In genomic region chr1:212856755-212857154, GRCh38 we compare ENCODE assay signal across 8 cellular contexts. TPM values are rescaled to one million over a fixed set of nuclear protein-coding genes. Genes with fewer than 3 reads are reported as not detected.
DNase-seq lines count a peak whose midpoint lies in the region; ATAC-seq, FAIRE-seq and TF ChIP-seq lines count a peak whose summit lies in the region.

No MANE protein-coding gene starts in this region.

- peaks cover 32% of the 10 kb centered on the region for H3K4me1 ChIP-seq in Karpas-422 (ENCODE audit: low read length)
- peaks cover 2 to 19% (median 6%) of the 10 kb centered on the region in 4 experiments for H3K4me1 ChIP-seq in H1 (replicated peaks in 1 of 4; ENCODE audit: control insufficient read depth in 3 of 4, insufficient read depth in 4 of 4, low read length in 3 of 4)
- peaks cover 24% of the 10 kb centered on the region for H3K4me1 ChIP-seq in osteoblast (ENCODE audit: insufficient read depth, low read length)

- H3K4ac ChIP-seq in H1 (replicated peaks; ENCODE audit: insufficient read length, low read depth, low read length): no peak overlapping the region

- no peak for DNase-seq in GM06990 (ENCODE audit: extremely low read depth, insufficient read length)
- DNase-seq in Karpas-422: no peak
- DNase-seq in H1 (ENCODE audit: low read depth in 1 of 2, low spot score in 2 of 2): peak in 1 of 2 experiments; percentile 44
- no peak for DNase-seq in osteoblast (ENCODE audit: insufficient read length, low spot score, missing footprints)
- no peak for DNase-seq in posterior cingulate gyrus
- no peak for DNase-seq in HT-29 (ENCODE audit: low spot score)
- DNase-seq in D721Med (ENCODE audit: insufficient read length, low spot score): no peak

- H4K8ac ChIP-seq in H1 (ENCODE audit: extremely low read depth, insufficient read depth, low read length): no peak overlapping the region; the same call in 1 of the 2 replicates

- no peak overlapping the region for H4K5ac ChIP-seq in H1 (ENCODE audit: insufficient read length, low read depth, low read length)

- no peak overlapping the region for H4K91ac ChIP-seq in H1 (replicated peaks; ENCODE audit: insufficient read length, low read length)

- FAIRE-seq in H1 (lab: Jason Lieb, UNC): no peak
- no peak for FAIRE-seq in D721Med (lab: Jason Lieb, UNC)

- H2BK15ac ChIP-seq in H1 (ENCODE audit: low read length): no peak overlapping the region

- no peak for TF ChIP-seq RAD21 in H1 (IDR thresholded peaks at IDR 0.05 in 1 of 2, conservative IDR thresholded peaks at IDR 0.05 in 1 of 2; ENCODE audit: low read depth in 2 of 2, low read length in 2 of 2)

- H2AK5ac ChIP-seq in H1 (ENCODE audit: low read depth, low read length): no peak overlapping the region

- no peak overlapping the region for H3K18ac ChIP-seq in H1 (ENCODE audit: extremely low read depth, low read length)

- no peak for TF ChIP-seq CTCF in GM06990 (IDR thresholded peaks at IDR 0.05; ENCODE audit: insufficient read depth, low read length, poor library complexity, severe bottlenecking)
- no peak for TF ChIP-seq CTCF in H1 (IDR thresholded peaks at IDR 0.05; ENCODE audit: control extremely low read depth in 1 of 3, insufficient read depth in 1 of 3, low read depth in 1 of 3, low read length in 3 of 3)
- TF ChIP-seq CTCF in osteoblast (IDR thresholded peaks at IDR 0.05; ENCODE audit: extremely low read depth, low read depth, low read length): no peak
- no peak for TF ChIP-seq CTCF in D721Med (IDR thresholded peaks at IDR 0.05; ENCODE audit: insufficient read depth, missing control alignments)

- WGBS in H1 (ENCODE audit: extremely low coverage in 1 of 2, insufficient coverage in 1 of 2, insufficient read length in 1 of 2, insufficient replicate concordance in 2 of 2, low coverage in 1 of 2, low lambda C conversion rate in 2 of 2, missing lambda C conversion rate in 1 of 2), 2 experiments: 83% methylated on average over 16 of the region's 16 CpGs; no CpG with 5 or more reads in 1 of the 2 experiments

- no peak overlapping the region for H2BK5ac ChIP-seq in H1 (ENCODE audit: low read depth, low read length)

- H3K4me3 ChIP-seq in GM06990 (replicated peaks; ENCODE audit: low read depth, low read length) (peak overlapping the region; percentile 90), Karpas-422 (ENCODE audit: low read length) (peak overlapping the region; percentile 82), H1 (ENCODE audit: extremely low read depth in 1 of 4, insufficient read depth in 2 of 4, low read depth in 3 of 4, low read length in 4 of 4) (peak overlapping the region; percentile 74 to 96 (median 86); a peak in 7 of 8 replicates), osteoblast (ENCODE audit: insufficient read depth, low read length) (no peak overlapping the region)

- no peak overlapping the region for H3K56ac ChIP-seq in H1 (replicated peaks; ENCODE audit: insufficient read length, low read depth, low read length)

- TF ChIP-seq POLR2A in H1 (IDR thresholded peaks at IDR 0.05; ENCODE audit: control extremely low read depth in 1 of 2, low read depth in 2 of 2, low read length in 2 of 2): no peak

- H3K27ac ChIP-seq in Karpas-422 (ENCODE audit: low read length): no peak overlapping the region
- no peak overlapping the region for H3K27ac ChIP-seq in H1 (ENCODE audit: low read depth, low read length)
- no peak overlapping the region for H3K27ac ChIP-seq in osteoblast (ENCODE audit: low read depth, low read length)

- CTCF ChIA-PET in H1 (lab: Charles Lee; ENCODE audit: partially characterized antibody): no interaction called here

- no peaks in the 10 kb centered on the region for H3K9me3 ChIP-seq in Karpas-422 (ENCODE audit: low read length)
- H3K9me3 ChIP-seq in H1 (ENCODE audit: insufficient read depth in 2 of 2, low read depth in 1 of 2, low read length in 1 of 2): no peaks in the 10 kb centered on the region
- H3K9me3 ChIP-seq in osteoblast (ENCODE audit: low read depth, low read length): no peaks in the 10 kb centered on the region

- intact Hi-C loops in posterior cingulate gyrus (cut with DNase I): loop anchor here (5.0 kb wide), 2 partner anchors 64 to 96 kb away; partner anchors contain the start of genes NSL1, TATDN3 and VASH2

- H3K79me1 ChIP-seq in H1 (ENCODE audit: low read depth, low read length): peaks cover 9% of the 10 kb centered on the region; the same call in 1 of the 2 replicates

- no peak overlapping the region for H3K23ac ChIP-seq in H1 (ENCODE audit: insufficient read length)

- no peak overlapping the region for H2AFZ ChIP-seq in Karpas-422 (ENCODE audit: low read length)
- no peak overlapping the region for H2AFZ ChIP-seq in H1 (ENCODE audit: low read length)
- no peak overlapping the region for H2AFZ ChIP-seq in osteoblast (ENCODE audit: low read length)

- TF ChIP-seq EP300 in H1 (IDR thresholded peaks at IDR 0.05; ENCODE audit: borderline replicate concordance in 1 of 2, low read depth in 2 of 2, low read length in 2 of 2): no peak

- H2BK20ac ChIP-seq in H1 (ENCODE audit: low read length): no peak overlapping the region

- H4K20me1 ChIP-seq in Karpas-422 (ENCODE audit: insufficient read depth, low read depth, low read length): no peaks in the 10 kb centered on the region
- peaks cover 4 to 17% of the 10 kb centered on the region in 2 experiments for H4K20me1 ChIP-seq in H1 (replicated peaks in 1 of 2; ENCODE audit: control insufficient read depth in 1 of 2, insufficient read depth in 2 of 2, low read length in 2 of 2)
- peaks cover 12% of the 10 kb centered on the region for H4K20me1 ChIP-seq in osteoblast (ENCODE audit: insufficient read depth, low read length)

- no peak overlapping the region for H3K14ac ChIP-seq in H1 (ENCODE audit: insufficient read length)

- H3K36me3 ChIP-seq in GM06990 (ENCODE audit: control insufficient read depth, insufficient read depth, low read length): peaks cover 2% of the 10 kb centered on the region; the same call in 1 of the 2 replicates
- H3K36me3 ChIP-seq in Karpas-422 (ENCODE audit: insufficient read depth, low read length): peaks cover 11% of the 10 kb centered on the region; the same call in 1 of the 2 replicates
- peaks cover 0 to 20% (median 4%) of the 10 kb centered on the region in 4 experiments; a peak in 4 of 8 replicates for H3K36me3 ChIP-seq in H1 (ENCODE audit: control insufficient read depth in 2 of 4, insufficient read depth in 4 of 4, low read length in 3 of 4)
- H3K36me3 ChIP-seq in osteoblast (ENCODE audit: insufficient read depth, low read length): no peaks in the 10 kb centered on the region

- no peak overlapping the region; the same call in 1 of the 2 replicates for H2BK12ac ChIP-seq in H1 (ENCODE audit: low read depth, low read length)

- H3K27me3 ChIP-seq in GM06990 (replicated peaks; ENCODE audit: control insufficient read depth, insufficient read depth, low read length) (no peaks in the 10 kb centered on the region), Karpas-422 (ENCODE audit: low read length) (no peaks in the 10 kb centered on the region), H1 (replicated peaks in 1 of 4; ENCODE audit: control insufficient read depth in 3 of 4, extremely low read depth in 1 of 4, insufficient read depth in 3 of 4, low read length in 3 of 4) (no peaks in the 10 kb centered on the region), osteoblast (ENCODE audit: insufficient read depth, low read length) (no peaks in the 10 kb centered on the region)

- H3K4me2 ChIP-seq in Karpas-422 (ENCODE audit: low read depth, low read length, poor library complexity, severe bottlenecking): peak overlapping the region; percentile 92
- H3K4me2 ChIP-seq in H1 (ENCODE audit: insufficient read depth in 1 of 2, low read depth in 2 of 2, low read length in 2 of 2): peak overlapping the region; percentile 71 to 85
- H3K4me2 ChIP-seq in osteoblast (ENCODE audit: insufficient read depth, low read length): peak overlapping the region; percentile 95

- no peak overlapping the region for H2BK120ac ChIP-seq in H1 (replicated peaks; ENCODE audit: low read depth, low read length)

- H3K9me2 ChIP-seq in Karpas-422 (replicated peaks; ENCODE audit: insufficient read depth, low read length): no peaks in the 10 kb centered on the region

- H3K79me2 ChIP-seq in Karpas-422 (ENCODE audit: low read length) (peaks cover 47% of the 10 kb centered on the region), H1 (ENCODE audit: control insufficient read depth in 1 of 2, insufficient read depth in 2 of 2, low read length in 2 of 2) (peaks cover 33 to 48% of the 10 kb centered on the region in 2 experiments), osteoblast (ENCODE audit: insufficient read depth, low read length) (peaks cover 32% of the 10 kb centered on the region)

- ATAC-seq in HG03442 (IDR thresholded peaks at IDR 0.05; ENCODE audit: unreplicated experiment): no peak

- peaks cover 7% of the 10 kb centered on the region for H3K23me2 ChIP-seq in H1 (ENCODE audit: low read depth, low read length)

- POLR2A ChIA-PET in H1 (lab: Charles Lee; ENCODE audit: partially characterized antibody): interaction anchor here (1.1 to 4.2 kb wide), 7 partner anchors 15 to 110 kb away, joined by 3 to 27 read pairs (median 9); partner anchors contain the start of genes NSL1 and TATDN3

- H3K9ac ChIP-seq in Karpas-422 (ENCODE audit: low read length): peak overlapping the region; percentile 85
- H3K9ac ChIP-seq in H1 (replicated peaks in 1 of 4; ENCODE audit: extremely low read depth in 1 of 4, low read depth in 3 of 4, low read length in 3 of 4): peak overlapping the region in 3 of 4 experiments; percentile 13 to 39 (median 34); a peak in 4 of 7 replicates

RNA-seq across cellular contexts. Expression of gene FLVCR1, which starts 1.3 kb away (rescaled TPM):
- 13.0 and 32.8 TPM in 2 replicates for total RNA-seq in Karpas-422 (2014; rRNA removed; shearing (Covaris generic); ENCODE audit: low replicate concordance)
- 66.2 and 75.7 TPM in 2 replicates for total RNA-seq in H1 (2021; fragmentation: NEBNext Ultra II Directional; extraction: Animal tissue kit (Norgen Biotek cat#: 25700))
- 31.8 and 36.4 TPM in 2 replicates for polyA plus RNA-seq in H1 (2011; rRNA removed)
- polyA plus RNA-seq in H1 (2011; cell fraction: cytosol; rRNA removed): 28.4 TPM
- polyA plus RNA-seq in H1 (2011; cell fraction: nucleus; rRNA removed): 33.8 TPM
- 44.4 to 73.6 TPM (median 45.8 TPM) in 4 replicates for polyA plus RNA-seq in H1 (2012, experiment 1 of 2)
- 15.7 TPM for polyA plus RNA-seq in H1 (2012, experiment 2 of 2)
- 36.4 TPM for polyA plus RNA-seq in H1 (2013, experiment 1 of 2)
- 36.1 TPM for polyA plus RNA-seq in H1 (2013, experiment 2 of 2)
- 63.8 and 87.6 TPM in 2 replicates for polyA minus RNA-seq in H1 (2011; rRNA and poly(A)+ RNA removed)
- 52.4 TPM for polyA minus RNA-seq in H1 (2011; cell fraction: cytosol; rRNA and poly(A)+ RNA removed)
- 76.4 TPM for polyA minus RNA-seq in H1 (2011; cell fraction: nucleus; rRNA and poly(A)+ RNA removed)
- 5.4 and 11.2 TPM in 2 replicates for total RNA-seq in osteoblast
- total RNA-seq in HT-29 (2014; rRNA removed; shearing (Covaris generic)): 11.7 and 13.6 TPM in 2 replicates

RNA-seq across cellular contexts. Expression of gene SPATA45, which starts 9.3 kb away (rescaled TPM):
- total RNA-seq in Karpas-422 (2014; rRNA removed; shearing (Covaris generic); ENCODE audit: low replicate concordance): not detected in 2 replicates
- 0.65 TPM in 1 of 2 replicates, not detected in the other for total RNA-seq in H1 (2021; fragmentation: NEBNext Ultra II Directional; extraction: Animal tissue kit (Norgen Biotek cat#: 25700))
- 0.21 TPM in 1 of 2 replicates, not detected in the other for polyA plus RNA-seq in H1 (2011; rRNA removed)
- polyA plus RNA-seq in H1 (2011; cell fraction: cytosol; rRNA removed): 0.25 TPM
- 0.54 TPM for polyA plus RNA-seq in H1 (2011; cell fraction: nucleus; rRNA removed)
- polyA plus RNA-seq in H1 (2012, experiment 1 of 2): 0.52 to 0.71 TPM in 2 of 4 replicates, not detected in the others
- not detected for polyA plus RNA-seq in H1 (2012, experiment 2 of 2)
- polyA plus RNA-seq in H1 (2013, experiment 1 of 2): 0.53 TPM
- polyA plus RNA-seq in H1 (2013, experiment 2 of 2): 0.48 TPM
- polyA minus RNA-seq in H1 (2011; rRNA and poly(A)+ RNA removed): 0.83 TPM in 1 of 2 replicates, not detected in the other
- not detected for polyA minus RNA-seq in H1 (2011; cell fraction: cytosol; rRNA and poly(A)+ RNA removed)
- polyA minus RNA-seq in H1 (2011; cell fraction: nucleus; rRNA and poly(A)+ RNA removed): not detected
- not detected in 2 replicates for total RNA-seq in osteoblast
- not detected in 2 replicates for total RNA-seq in HT-29 (2014; rRNA removed; shearing (Covaris generic))
